1 cellular context compared by ENCODE assay signal in genomic region chr19:45076029-45076850, GRCh38.
TF ChIP-seq lines count a peak whose summit lies in the region.

TSS of gene ZNF296 (minus strand) at chr19:45076478. CDS start at chr19:45076373, 105 bp downstream.

TF ChIP-seq in K562, 482 proteins besides CTCF, POLR2A, EP300 and RAD21 (continued from another document and continues in another):
- peak in 1 of 2 experiments; percentile 9; a peak in 2 of 4 replicates for TF ChIP-seq TBL1XR1 (IDR thresholded peaks at IDR 0.05; ENCODE audit: low read length in 2 of 2)
- TF ChIP-seq CCNT2 (IDR thresholded peaks at IDR 0.05; ENCODE audit: borderline replicate concordance, extremely low read depth, insufficient read length, low read depth, low read length) = peak; percentile 77
- no peak for TF ChIP-seq ZFP1 (CRISPR knock-in tag; IDR thresholded peaks at IDR 0.05)
- no peak for TF ChIP-seq SETDB1 (IDR thresholded peaks at IDR 0.05; ENCODE audit: low read length)
- peak; percentile 53 for TF ChIP-seq ARID4B (CRISPR knock-in tag; IDR thresholded peaks at IDR 0.05)
- TF ChIP-seq NELFE (IDR thresholded peaks at IDR 0.05; ENCODE audit: insufficient read depth, insufficient read length) = no peak
- TF ChIP-seq ZNF655 (CRISPR knock-in tag; IDR thresholded peaks at IDR 0.05) = no peak
- TF ChIP-seq MTA2 (IDR thresholded peaks at IDR 0.05; ENCODE audit: low read depth) = no peak
- no peak for TF ChIP-seq TOE1 (IDR thresholded peaks at IDR 0.05; ENCODE audit: borderline replicate concordance)
- no peak for TF ChIP-seq TOE1 (CRISPR knock-in tag; IDR thresholded peaks at IDR 0.05; ENCODE audit: borderline replicate concordance, low read depth)
- TF ChIP-seq HDAC1 (IDR thresholded peaks at IDR 0.05) = no peak
- TF ChIP-seq RBFOX2 (IDR thresholded peaks at IDR 0.05; ENCODE audit: low read depth, low read length) = peak; percentile 84
- no peak for TF ChIP-seq PHB2 (IDR thresholded peaks at IDR 0.05; ENCODE audit: low read depth)
- no peak for TF ChIP-seq HLTF (IDR thresholded peaks at IDR 0.05)
- no peak for TF ChIP-seq GTF2A2 (tag; IDR thresholded peaks at IDR 0.05)
- TF ChIP-seq CREM (IDR thresholded peaks at IDR 0.05; ENCODE audit: low read depth) = peak; percentile 59
- no peak for TF ChIP-seq ZNF184 (CRISPR knock-in tag; IDR thresholded peaks at IDR 0.05)
- TF ChIP-seq RCOR1 (IDR thresholded peaks at IDR 0.05; ENCODE audit: borderline replicate concordance in 1 of 2, low read depth in 2 of 2, low read length in 2 of 2) = peak in 1 of 2 experiments; percentile 72; a peak in 2 of 4 replicates
- TF ChIP-seq ETS1 (conservative IDR thresholded peaks at IDR 0.05; ENCODE audit: control insufficient read depth, low read depth, low read length) = no peak
- no peak for TF ChIP-seq HIVEP1 (CRISPR knock-in tag; IDR thresholded peaks at IDR 0.05)
- no peak for TF ChIP-seq BMI1 (IDR thresholded peaks at IDR 0.05; ENCODE audit: low read length)
- no peak for TF ChIP-seq SMC3 (conservative IDR thresholded peaks at IDR 0.05; ENCODE audit: insufficient read depth, low read depth, low read length)
- peak; percentile 40; the same call in 1 of the 2 replicates for TF ChIP-seq ESRRA (IDR thresholded peaks at IDR 0.05; ENCODE audit: borderline replicate concordance, low read depth)
- TF ChIP-seq TCF15 (CRISPR knock-in tag; IDR thresholded peaks at IDR 0.05) = no peak
- TF ChIP-seq BCOR (IDR thresholded peaks at IDR 0.05) = no peak
- peak; percentile 61; the same call in 1 of the 2 replicates for TF ChIP-seq PHF8 (IDR thresholded peaks at IDR 0.05; ENCODE audit: borderline replicate concordance, low read length)
- no peak for TF ChIP-seq PTRF (tag; IDR thresholded peaks at IDR 0.05)
- TF ChIP-seq ATF6 (CRISPR knock-in tag; IDR thresholded peaks at IDR 0.05) = no peak
- TF ChIP-seq SRF (CRISPR knock-in tag; IDR thresholded peaks at IDR 0.05) = peak in 1 of 2 experiments; percentile 59; a peak in 1 of 4 replicates
- no peak for TF ChIP-seq FOXJ2 (tag; IDR thresholded peaks at IDR 0.05)
- no peak for TF ChIP-seq XRCC5 (IDR thresholded peaks at IDR 0.05; ENCODE audit: low read depth, low read length)
- TF ChIP-seq SMARCA4 (IDR thresholded peaks at IDR 0.05) = no peak
- TF ChIP-seq KDM4B (IDR thresholded peaks at IDR 0.05; ENCODE audit: borderline replicate concordance in 2 of 2, low read depth in 1 of 2) = no peak
- no peak for TF ChIP-seq HINFP (tag; conservative IDR thresholded peaks at IDR 0.05; ENCODE audit: low read depth)
- TF ChIP-seq KDM2B (CRISPR knock-in tag; IDR thresholded peaks at IDR 0.05) = no peak
- TF ChIP-seq ARID3A (IDR thresholded peaks at IDR 0.05; ENCODE audit: borderline replicate concordance, low read depth, low read length) = no peak
- TF ChIP-seq SREBF2 (CRISPR knock-in tag; IDR thresholded peaks at IDR 0.05) = no peak
- no peak for TF ChIP-seq HBP1 (CRISPR knock-in tag; IDR thresholded peaks at IDR 0.05)
- TF ChIP-seq PML (IDR thresholded peaks at IDR 0.05; ENCODE audit: low read length) = no peak
- no peak for TF ChIP-seq AFF1 (IDR thresholded peaks at IDR 0.05; ENCODE audit: low read depth in 1 of 2, partially characterized antibody in 2 of 2)
- TF ChIP-seq ZNF408 (CRISPR knock-in tag; IDR thresholded peaks at IDR 0.05; ENCODE audit: low read depth) = no peak
